12 cellular contexts compared by ENCODE assay signal in genomic region chr17:30586818-30587595, GRCh38.
A peak's percentile ranks its signal among the peaks of the same experiment; 100 is the strongest.
DNase-seq lines count a peak whose midpoint lies in the region; FAIRE-seq and TF ChIP-seq lines count a peak whose summit lies in the region.
"Had no signal": no experiment of that assay in that cellular context is flagged by ENCODE, and none has a peak within 500 bp of the region (broad histone marks: within the 10 kb centered on the region; RNA-seq: fewer than 3 reads in every experiment).

No MANE protein-coding gene starts in this region.

- H3K27me3 ChIP-seq in bronchial epithelial cell (ENCODE audit: control insufficient read depth, insufficient read depth, low read length) (no peaks in the 10 kb centered on the region), osteoblast (ENCODE audit: insufficient read depth, low read length) (no peaks in the 10 kb centered on the region)

- DNase-seq in SIG-M5 treated with dmso at 0.1 percent for 504 hours (lab: John Stamatoyannopoulos, UW; ENCODE audit: unreplicated experiment): peak; percentile 6
- no peak for DNase-seq in SIG-M5 (lab: John Stamatoyannopoulos, UW)
- DNase-seq in HT1080 (ENCODE audit: low read depth): peak; percentile 85
- DNase-seq in bronchial epithelial cell (ENCODE audit: low read depth): peak; percentile 66
- DNase-seq in osteoblast (ENCODE audit: insufficient read length, low spot score, missing footprints): peak; percentile 85
- DNase-seq in cerebellar cortex (ENCODE audit: low spot score): no peak
- no peak for DNase-seq in inferior parietal cortex (ENCODE audit: extremely low spot score)
- DNase-seq in posterior cingulate gyrus: no peak
- DNase-seq: NCI-H1436; nucleus accumbens; stimulated activated CD4-positive, alpha-beta T cell treated with anti-CD3 and anti-CD28 coated beads, Interleukin-15, amount 100 ng/mL, for 24 hours had no signal

- no peaks in the 10 kb centered on the region for H3K36me3 ChIP-seq in bronchial epithelial cell (ENCODE audit: control insufficient read depth, insufficient read depth, low read length)
- H3K36me3 ChIP-seq in osteoblast (ENCODE audit: insufficient read depth, low read length): no peaks in the 10 kb centered on the region

- no peaks in the 10 kb centered on the region for H4K20me1 ChIP-seq in osteoblast (ENCODE audit: insufficient read depth, low read length)

- TF ChIP-seq CTCF in bronchial epithelial cell (IDR thresholded peaks at IDR 0.05; ENCODE audit: insufficient read depth, low read length, severe bottlenecking): no peak
- TF ChIP-seq CTCF in osteoblast (IDR thresholded peaks at IDR 0.05; ENCODE audit: extremely low read depth, low read depth, low read length): no peak

- H3K9me3 ChIP-seq in osteoblast (ENCODE audit: low read depth, low read length): no peaks in the 10 kb centered on the region

- FAIRE-seq in bronchial epithelial cell (lab: Jason Lieb, UNC): no peak
- FAIRE-seq: A204.1 had no signal

- peak overlapping the region; percentile 9 for H2AFZ ChIP-seq in osteoblast (ENCODE audit: low read length)

- no peak overlapping the region for H3K4me2 ChIP-seq in osteoblast (ENCODE audit: insufficient read depth, low read length)

- H3K4me3 ChIP-seq in bronchial epithelial cell (ENCODE audit: low read depth, low read length) (no peak overlapping the region), osteoblast (ENCODE audit: insufficient read depth, low read length) (no peak overlapping the region)

- intact Hi-C loops in posterior cingulate gyrus (cut with DNase I): no loop called here

- peak overlapping the region; percentile 66 for H3K27ac ChIP-seq in osteoblast (ENCODE audit: low read depth, low read length)

- no peaks in the 10 kb centered on the region for H3K79me2 ChIP-seq in osteoblast (ENCODE audit: insufficient read depth, low read length)

- peaks cover 6% of the 10 kb centered on the region for H3K4me1 ChIP-seq in osteoblast (ENCODE audit: insufficient read depth, low read length)

Comparison
In these comparisons a context has a peak if more than half of its experiments do, and no peak if none do; other contexts are left out.
1. DNase-seq: peak in SIG-M5 treated with dmso at 0.1 percent for 504 hours (single experiment), HT1080 (single experiment), bronchial epithelial cell (single experiment) and osteoblast (single experiment); none in SIG-M5 (single experiment), cerebellar cortex (single experiment), inferior parietal cortex (single experiment) and posterior cingulate gyrus (0 of 10).